In the genomic region with DNA sequence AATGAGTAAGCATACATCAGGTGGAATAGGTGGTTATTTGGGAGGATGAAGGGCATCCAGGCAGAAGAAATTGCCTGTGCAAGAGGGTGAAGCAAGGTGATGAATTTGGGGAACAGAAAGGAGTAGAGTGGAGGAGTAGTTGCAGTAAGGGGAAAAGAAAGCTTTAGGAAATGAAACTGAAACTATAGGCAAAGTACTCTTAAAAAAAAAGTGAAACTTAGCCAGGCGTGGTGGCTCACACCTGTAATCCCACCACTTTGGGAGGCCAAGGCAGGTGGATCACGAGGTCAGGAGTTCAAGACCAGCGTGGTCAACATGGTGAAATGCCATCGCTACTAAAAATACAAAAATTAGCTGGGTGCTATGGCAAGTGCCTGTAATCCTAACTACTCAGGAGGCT, we compare ENCODE assay signal across 12 cellular contexts. TPM values are rescaled to one million over a fixed set of nuclear protein-coding genes. Genes with fewer than 3 reads are reported as not detected.
DNase-seq lines count a peak whose midpoint lies in the region; ATAC-seq, FAIRE-seq and TF ChIP-seq lines count a peak whose summit lies in the region.
"Had no signal": no experiment of that assay in that cellular context is flagged by ENCODE, and none has a peak within 500 bp of the region (broad histone marks: within the 10 kb centered on the region; RNA-seq: fewer than 3 reads in every experiment).

No MANE protein-coding gene starts in this region.

- 82 to 98% (median 96%) methylated on average over 4 of the region's 4 CpGs for WGBS in ovary, 3 donors

- no peak overlapping the region for H3K4me3 ChIP-seq in ovary
- no peak overlapping the region for H3K4me3 ChIP-seq in tibial artery

- TF ChIP-seq CTCF in ovary (IDR thresholded peaks at IDR 0.05) (no peak), tibial artery (IDR thresholded peaks at IDR 0.05) (no peak)

- peaks cover 0 to 4% (median 2%) of the 10 kb centered on the region in 3 donors for H3K9me3 Mint-ChIP-seq in IgD-negative memory B cell
- peaks cover 8% of the 10 kb centered on the region for H3K9me3 Mint-ChIP-seq in activated naive CD8-positive, alpha-beta T cell treated with anti-CD3 and anti-CD28 coated beads, Interleukin-2, amount 10 ng/mL, durations not matched to agents 7 days and 5 days

- peak; percentile 90 for FAIRE-seq in GM12891 (lab: Jason Lieb, UNC)

- H3K36me3 ChIP-seq in ovary: no peaks in the 10 kb centered on the region
- H3K36me3 ChIP-seq in tibial artery: peaks cover 61 to 78% (median 77%) of the 10 kb centered on the region in 3 donors

- peak overlapping the region in 2 of 4 donors; percentile 3 to 19 for H3K4me3 Mint-ChIP-seq in IgD-negative memory B cell
- peak overlapping the region; percentile 42 for H3K4me3 Mint-ChIP-seq in activated naive CD8-positive, alpha-beta T cell treated with anti-CD3 and anti-CD28 coated beads, Interleukin-2, amount 10 ng/mL, durations not matched to agents 7 days and 5 days

- DNase-seq in GM12891 (ENCODE audit: insufficient read length, low spot score) (no peak), ovary (no peak), hepatic stellate cell (ENCODE audit: low spot score) (no peak), A172 (ENCODE audit: low spot score) (no peak), tibial artery (no peak)
- no peak for DNase-seq in activated naive CD8-positive, alpha-beta T cell treated with anti-CD3 and anti-CD28 coated beads, Interleukin-2, amount 10 ng/mL, durations not matched to agents 7 days and 5 days
- DNase-seq: aorta, Caco-2, foreskin melanocyte, NCI-H1694 treated with DMSO at 0.1 percent for 48 hours had no signal

- H3K27me3 ChIP-seq in ovary: no peaks in the 10 kb centered on the region
- no peaks in the 10 kb centered on the region for H3K27me3 ChIP-seq in tibial artery

- TF ChIP-seq POLR2A in GM12891 (IDR thresholded peaks at IDR 0.05; ENCODE audit: low read depth, low read length) (no peak), ovary (IDR thresholded peaks at IDR 0.05) (no peak)

- H3K36me3 Mint-ChIP-seq in IgD-negative memory B cell: peaks cover 14% of the 10 kb centered on the region
- H3K36me3 Mint-ChIP-seq in activated naive CD8-positive, alpha-beta T cell treated with anti-CD3 and anti-CD28 coated beads, Interleukin-2, amount 10 ng/mL, durations not matched to agents 7 days and 5 days: peaks cover 51% of the 10 kb centered on the region

- H3K27ac ChIP-seq in ovary (no peak overlapping the region), tibial artery (no peak overlapping the region)

- peak overlapping the region; percentile 31 to 76 (median 53) for H3K27ac Mint-ChIP-seq in IgD-negative memory B cell
- H3K27ac Mint-ChIP-seq in activated naive CD8-positive, alpha-beta T cell treated with anti-CD3 and anti-CD28 coated beads, Interleukin-2, amount 10 ng/mL, durations not matched to agents 7 days and 5 days: peak overlapping the region; percentile 97

- intact Hi-C loops in ovary (cut with DNase I): no loop called here
- intact Hi-C loops in tibial artery (cut with DNase I; ENCODE audit: low total_unique reads): no loop called here

- POLR2A ChIA-PET in activated naive CD8-positive, alpha-beta T cell treated with anti-CD3 and anti-CD28 coated beads, Interleukin-2, amount 10 ng/mL, durations not matched to agents 7 days and 5 days (lab: Charles Lee): no interaction called here

- H3K9me3 ChIP-seq in ovary (no peaks in the 10 kb centered on the region), tibial artery (no peaks in the 10 kb centered on the region)
- H3K9me3 ChIP-seq: Caco-2 had no signal

- ATAC-seq in GM21447 (IDR thresholded peaks at IDR 0.05; ENCODE audit: unreplicated experiment): peak; percentile 56
- ATAC-seq in activated naive CD8-positive, alpha-beta T cell treated with anti-CD3 and anti-CD28 coated beads, Interleukin-2, amount 10 ng/mL, durations not matched to agents 7 days and 5 days (ENCODE audit: low read depth): peak; percentile 47

- H3K4me1 ChIP-seq in ovary (ENCODE audit: insufficient read depth) (no peaks in the 10 kb centered on the region), tibial artery (peaks cover 0 to 6% (median 0%) of the 10 kb centered on the region in 4 donors)
- H3K4me1 ChIP-seq: Caco-2 had no signal

- TF ChIP-seq EP300 in ovary (IDR thresholded peaks at IDR 0.05): no peak

- H3K4me1 Mint-ChIP-seq in IgD-negative memory B cell: peaks cover 20 to 24% (median 21%) of the 10 kb centered on the region in 3 donors
- peaks cover 11% of the 10 kb centered on the region for H3K4me1 Mint-ChIP-seq in activated naive CD8-positive, alpha-beta T cell treated with anti-CD3 and anti-CD28 coated beads, Interleukin-2, amount 10 ng/mL, durations not matched to agents 7 days and 5 days

- no peaks in the 10 kb centered on the region for H3K27me3 Mint-ChIP-seq in IgD-negative memory B cell
- no peaks in the 10 kb centered on the region for H3K27me3 Mint-ChIP-seq in activated naive CD8-positive, alpha-beta T cell treated with anti-CD3 and anti-CD28 coated beads, Interleukin-2, amount 10 ng/mL, durations not matched to agents 7 days and 5 days

TF ChIP-seq in GM12891, 5 proteins besides CTCF, POLR2A, EP300 and RAD21:
- TF ChIP-seq SPI1 (IDR thresholded peaks at IDR 0.05; ENCODE audit: low read depth, low read length) (peak; percentile 69), PAX5 (IDR thresholded peaks at IDR 0.05; ENCODE audit: insufficient read depth, low read length, severe bottlenecking) (no peak), POU2F2 (IDR thresholded peaks at IDR 0.05; ENCODE audit: low read depth, low read length) (no peak), POLR2AphosphoS5 (IDR thresholded peaks at IDR 0.05; ENCODE audit: low read depth, low read length) (no peak)

RNA-seq across cellular contexts. Expression of a gene that starts 17.6 kb away (rescaled TPM):
- 42.5 TPM for polyA plus RNA-seq in GM12891 (2012; ENCODE audit: low read depth, missing spikeins)
- polyA plus RNA-seq in IgD-negative memory B cell: 18.0 TPM
- 10 to 100 TPM; 84.8 to 92.7 TPM for total RNA-seq in activated naive CD8-positive, alpha-beta T cell treated with anti-CD3 and anti-CD28 coated beads, Interleukin-2, amount 10 ng/mL, durations not matched to agents 7 days and 5 days
- 10 to 100 TPM; 28.3 to 51.5 (median 38.8) TPM for total RNA-seq in ovary
- polyA plus RNA-seq in ovary: 10 to 100 TPM; 19.5 to 30.9 TPM
- 71.2 and 75.4 TPM in 2 replicates for total RNA-seq in A172 (2014; rRNA removed; shearing (Covaris generic))
